Comparison of ENCODE assay signal across 21 cellular contexts in the genomic region with DNA sequence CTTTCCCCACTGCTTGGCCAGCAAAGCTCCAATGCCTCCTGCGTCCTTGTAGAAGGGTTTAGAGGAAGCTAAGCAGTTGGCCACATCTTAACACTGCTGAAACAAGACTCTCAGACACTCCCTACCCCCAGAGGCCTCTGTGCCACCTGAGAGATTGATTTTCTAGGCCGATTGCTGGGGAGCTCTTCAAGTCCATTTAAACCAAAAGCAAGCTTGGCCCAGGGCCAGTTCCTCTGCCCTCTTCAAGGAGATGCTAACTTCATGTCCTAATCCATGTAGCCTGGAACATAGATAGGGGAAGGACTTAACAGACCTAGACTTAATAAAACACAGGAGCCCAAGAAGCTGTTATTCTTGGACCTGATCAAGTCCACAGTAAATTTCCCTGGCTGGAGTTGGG. TPM values are rescaled to one million over a fixed set of nuclear protein-coding genes. Genes with fewer than 3 reads are reported as not detected.
DNase-seq lines count a peak whose midpoint lies in the region; ATAC-seq, FAIRE-seq and TF ChIP-seq lines count a peak whose summit lies in the region.
"Had no signal": no experiment of that assay in that cellular context is flagged by ENCODE, and none has a peak within 500 bp of the region (broad histone marks: within the 10 kb centered on the region; RNA-seq: fewer than 3 reads in every experiment).

No MANE protein-coding gene starts in this region.

- in situ Hi-C loops in KBM-7 (cut with MboI; ENCODE audit: low pct_unique_long_range_greater_than_20kb, low sequenced_read_pairs) = no loop called here
- in situ Hi-C loops in GM13977 (cut with MboI; ENCODE audit: low pct_unique_long_range_greater_than_20kb, low sequenced_read_pairs, unreplicated experiment) = no loop called here

- no peak overlapping the region for H3K4me3 ChIP-seq in coronary artery
- no peak overlapping the region for H3K4me3 ChIP-seq in pancreas
- H3K4me3 ChIP-seq: HAP-1, SJSA1 had no signal

- H3K36me3 ChIP-seq in pancreas = no peaks in the 10 kb centered on the region
- H3K36me3 ChIP-seq: BE2C, SJSA1 had no signal

- no peaks in the 10 kb centered on the region for H3K27me3 ChIP-seq in pancreas
- H3K27me3 ChIP-seq: BE2C, SJSA1 had no signal

- 31 to 41% methylated on average over 2 of the region's 2 CpGs for WGBS in pancreas, 2 donors

- TF ChIP-seq CTCF in coronary artery (IDR thresholded peaks at IDR 0.05) = no peak
- no peak for TF ChIP-seq CTCF in pancreas (IDR thresholded peaks at IDR 0.05)
- TF ChIP-seq CTCF in GM13977 (IDR thresholded peaks at IDR 0.05; ENCODE audit: extremely low read depth, insufficient read depth, missing control alignments) = no peak

- no peak for ATAC-seq in pancreas

- H3K4me1 ChIP-seq in pancreas = no peaks in the 10 kb centered on the region
- H3K4me1 ChIP-seq: BE2C, HAP-1 had no signal

- TF ChIP-seq POLR2A in GM12892 (IDR thresholded peaks at IDR 0.05; ENCODE audit: low read depth, low read length) = no peak

- H3K27ac ChIP-seq in coronary artery (no peak overlapping the region), pancreas (no peak overlapping the region)
- H3K27ac ChIP-seq: SJSA1 had no signal

- FAIRE-seq in pancreas (lab: Jason Lieb, UNC) = no peak
- no peak for FAIRE-seq in GM12892 (lab: Jason Lieb, UNC)
- FAIRE-seq: D721Med had no signal

- no peaks in the 10 kb centered on the region for H3K9me3 ChIP-seq in pancreas
- H3K9me3 ChIP-seq: BE2C, HAP-1, SJSA1 had no signal

- intact Hi-C loops in pancreas (cut with DNase I) = no loop called here

- DNase-seq in KBM-7 (peak; percentile 3), NCI-H1105 (lab: John Stamatoyannopoulos, UW) (peak; percentile 4), coronary artery (ENCODE audit: low spot score) (peak; percentile 35), pancreas (peak in 4 of 6 donors; percentile 1 to 58 (median 30)), NCI-H446 treated with DMSO at 0.1 percent for 48 hours (lab: John Stamatoyannopoulos, UW) (no peak), GM13977 (ENCODE audit: low spot score) (no peak), GM12892 (ENCODE audit: insufficient read length) (no peak)
- DNase-seq: BE2C; CD4-positive, alpha-beta memory T cell; IMR-90; NCI-H146; NCI-H2171; SW 1271 had no signal

RNA-seq across cellular contexts. Expression of a gene that starts 27.2 kb away (rescaled TPM):
- total RNA-seq in pancreas = not detected
- under 1 TPM in 1 of 2 donors, not detected in 1; 0.19 TPM for polyA plus RNA-seq in pancreas
- polyA plus RNA-seq in GM12892 (2012; ENCODE audit: missing spikeins) = not detected
- total RNA-seq: CD4-positive, alpha-beta memory T cell; IMR-90; LHCN-M2; NCI-H460; OCI-LY7; RPMI7951; SJSA1 had no signal
- polyA plus RNA-seq: AG04450; CD4-positive, alpha-beta memory T cell; IMR-90 had no signal

RNA-seq across cellular contexts. Expression of a gene that starts 42.3 kb away (rescaled TPM):
- total RNA-seq in pancreas = 10 to 100 TPM; 11.8 to 25.5 (median 15.4) TPM
- polyA plus RNA-seq in pancreas = 10 to 100 TPM; 11.6 to 16.9 TPM
- 30.7 TPM for polyA plus RNA-seq in GM12892 (2012; ENCODE audit: missing spikeins)

Comparison
In these comparisons a context has a peak if more than half of its experiments do, and no peak if none do; other contexts are left out.
1. DNase-seq: peak in KBM-7 (single experiment), NCI-H1105 (single experiment), coronary artery (single experiment) and pancreas (4 of 6); none in NCI-H446 treated with DMSO at 0.1 percent for 48 hours (single experiment), GM13977 (single experiment) and GM12892 (single experiment).